ENCODE assay signal across 1 cellular context in genomic region chr1:24981632-24982007, GRCh38.
TF ChIP-seq lines count a peak whose summit lies in the region.

No MANE protein-coding gene starts in this region.

TF ChIP-seq in H1, 55 proteins besides CTCF, POLR2A, EP300 and RAD21:
- TF ChIP-seq JUN (IDR thresholded peaks at IDR 0.05; ENCODE audit: low read depth, low read length) (no peak), EZH2 (IDR thresholded peaks at IDR 0.05; ENCODE audit: low read depth, low read length, severe bottlenecking) (no peak), CHD2 (IDR thresholded peaks at IDR 0.05; ENCODE audit: low read length) (no peak), KDM1A (IDR thresholded peaks at IDR 0.05; ENCODE audit: borderline replicate concordance, low read length) (peak; percentile 23; the same call in 1 of the 2 replicates)
